1 cellular context compared by ENCODE assay signal in genomic region chr19:49643466-49643865, GRCh38.
TF ChIP-seq lines count a peak whose summit lies in the region.

No MANE protein-coding gene starts in this region.

TF ChIP-seq in IMR-90, 13 proteins besides CTCF, POLR2A, EP300 and RAD21:
- TF ChIP-seq ELK1 (IDR thresholded peaks at IDR 0.05; ENCODE audit: borderline replicate concordance, low read depth, low read length): no peak
- no peak for TF ChIP-seq CEBPB (IDR thresholded peaks at IDR 0.05; ENCODE audit: low read depth, low read length)
- TF ChIP-seq, protein P1, sequence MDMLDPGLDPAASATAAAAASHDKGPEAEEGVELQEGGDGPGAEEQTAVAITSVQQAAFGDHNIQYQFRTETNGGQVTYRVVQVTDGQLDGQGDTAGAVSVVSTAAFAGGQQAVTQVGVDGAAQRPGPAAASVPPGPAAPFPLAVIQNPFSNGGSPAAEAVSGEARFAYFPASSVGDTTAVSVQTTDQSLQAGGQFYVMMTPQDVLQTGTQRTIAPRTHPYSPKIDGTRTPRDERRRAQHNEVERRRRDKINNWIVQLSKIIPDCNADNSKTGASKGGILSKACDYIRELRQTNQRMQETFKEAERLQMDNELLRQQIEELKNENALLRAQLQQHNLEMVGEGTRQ (IDR thresholded peaks at IDR 0.05; ENCODE audit: low read depth, low read length): no peak
- no peak for TF ChIP-seq RCOR1 (IDR thresholded peaks at IDR 0.05; ENCODE audit: insufficient replicate concordance, low read length)
- TF ChIP-seq MAZ (IDR thresholded peaks at IDR 0.05; ENCODE audit: borderline replicate concordance, low read depth, low read length): no peak
- TF ChIP-seq NFE2L2 (IDR thresholded peaks at IDR 0.05; ENCODE audit: low read depth, low read length): no peak
- TF ChIP-seq SMC3 (IDR thresholded peaks at IDR 0.05; ENCODE audit: low read depth, low read length): no peak
- TF ChIP-seq BHLHE40 (IDR thresholded peaks at IDR 0.05; ENCODE audit: low read depth, low read length): no peak
- no peak for TF ChIP-seq CHD1 (IDR thresholded peaks at IDR 0.05; ENCODE audit: low read depth, low read length)
- TF ChIP-seq RFX5 (IDR thresholded peaks at IDR 0.05; ENCODE audit: low read depth, low read length): no peak
- no peak for TF ChIP-seq MAFK (IDR thresholded peaks at IDR 0.05; ENCODE audit: low read depth, low read length)
- TF ChIP-seq FOS (IDR thresholded peaks at IDR 0.05; ENCODE audit: low read depth, low read length): no peak
- no peak for TF ChIP-seq MXI1 (IDR thresholded peaks at IDR 0.05; ENCODE audit: borderline replicate concordance, low read depth, low read length)
TF ChIP-seq in IMR-90: peak in this region for 0.
